ENCODE assay signal across 19 cellular contexts in the genomic region with DNA sequence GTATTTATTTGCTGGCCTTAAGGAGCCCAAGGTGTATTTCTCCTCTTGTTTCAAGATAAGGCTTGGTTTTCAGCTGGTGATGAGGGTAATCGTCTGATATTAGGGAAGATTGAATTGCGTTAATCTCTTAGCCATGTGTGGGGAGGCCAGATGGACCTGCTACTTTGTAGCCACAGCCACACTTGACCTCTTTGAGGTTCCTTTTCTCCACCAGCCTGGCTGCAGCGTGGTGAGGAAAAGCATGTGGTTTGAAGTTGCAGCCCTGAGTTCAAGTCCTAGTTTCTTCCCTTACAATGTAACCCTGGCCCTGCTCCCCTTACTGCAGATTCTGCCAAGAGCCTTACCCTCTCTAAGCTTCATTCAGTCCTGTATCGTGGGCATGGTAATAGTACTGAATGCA. TPM values are rescaled to one million over a fixed set of nuclear protein-coding genes. Genes with fewer than 3 reads are reported as not detected.
DNase-seq lines count a peak whose midpoint lies in the region; ATAC-seq and TF ChIP-seq lines count a peak whose summit lies in the region.
"Had no signal": no experiment of that assay in that cellular context is flagged by ENCODE, and none has a peak within 500 bp of the region (broad histone marks: within the 10 kb centered on the region; RNA-seq: fewer than 3 reads in every experiment).

No MANE protein-coding gene starts in this region.

- H4K20me1 ChIP-seq in mammary epithelial cell (ENCODE audit: insufficient read depth, low read length): no peaks in the 10 kb centered on the region

- no peaks in the 10 kb centered on the region for H3K27me3 Mint-ChIP-seq in MCF 10A (ENCODE audit: insufficient read depth, unreplicated experiment)
- H3K27me3 Mint-ChIP-seq in activated T-helper 17 cell treated with anti-CD3 and anti-CD28 coated beads, Interleukin-2, amount 50 U/mL, for 72 hours: no peaks in the 10 kb centered on the region
- peaks cover 0 to 2% (median 0%) of the 10 kb centered on the region in 5 donors for H3K27me3 Mint-ChIP-seq in naive thymus-derived CD4-positive, alpha-beta T cell

- H3K27me3 ChIP-seq in mammary epithelial cell (ENCODE audit: insufficient read depth, low read length): no peaks in the 10 kb centered on the region
- H3K27me3 ChIP-seq in naive thymus-derived CD4-positive, alpha-beta T cell (ENCODE audit: control insufficient read depth in 2 of 2, insufficient read depth in 2 of 2, low read length in 2 of 2): no peaks in the 10 kb centered on the region
- no peaks in the 10 kb centered on the region for H3K27me3 ChIP-seq in upper lobe of left lung
- no peaks in the 10 kb centered on the region for H3K27me3 ChIP-seq in MG63
- H3K27me3 ChIP-seq: cardiac muscle cell, neural progenitor cell had no signal

- peak overlapping the region; percentile 76 for H3K27ac Mint-ChIP-seq in MCF 10A (ENCODE audit: low read depth, unreplicated experiment)
- H3K27ac Mint-ChIP-seq in activated T-helper 17 cell treated with anti-CD3 and anti-CD28 coated beads, Interleukin-2, amount 50 U/mL, for 72 hours: no peak overlapping the region
- H3K27ac Mint-ChIP-seq in naive thymus-derived CD4-positive, alpha-beta T cell: peak overlapping the region; percentile 16 to 90 (median 52)
- H3K27ac Mint-ChIP-seq: activated CD8-positive, alpha-beta T cell treated with anti-CD3 and anti-CD28 coated beads, Interleukin-2, amount 10 ng/mL, durations not matched to agents 7 days and 5 days; neural progenitor cell had no signal

- dilution Hi-C loops in mammary epithelial cell (cut with HindIII; ENCODE audit: low sequenced_read_pairs): no loop called here

- no peak for DNase-seq in MCF 10A (ENCODE audit: unreplicated experiment)
- no peak for DNase-seq in mammary epithelial cell
- DNase-seq in naive thymus-derived CD4-positive, alpha-beta T cell: no peak
- no peak for DNase-seq in upper lobe of left lung
- no peak for DNase-seq in NCI-H446 (lab: John Stamatoyannopoulos, UW)
- no peak for DNase-seq in MG63
- DNase-seq: activated CD8-positive, alpha-beta T cell treated with anti-CD3 and anti-CD28 coated beads, Interleukin-2, amount 10 ng/mL, durations not matched to agents 7 days and 5 days; activated gamma-delta T cell treated with Interleukin-2 at 50 U/mL for 16 hours; HCEC 1CT; KBM-7; kidney glomerular epithelial cell; NCI-H146 had no signal

- peaks cover 23% of the 10 kb centered on the region for H3K4me1 ChIP-seq in mammary epithelial cell (ENCODE audit: insufficient read depth, low read length)
- H3K4me1 ChIP-seq in naive thymus-derived CD4-positive, alpha-beta T cell (ENCODE audit: control insufficient read depth in 2 of 2, insufficient read depth in 2 of 2, low read length in 2 of 2): peaks cover 25 to 41% of the 10 kb centered on the region in 2 donors
- H3K4me1 ChIP-seq in upper lobe of left lung: peaks cover 35 to 75% (median 55%) of the 10 kb centered on the region in 4 donors

- no peak overlapping the region for H3K9ac ChIP-seq in mammary epithelial cell (ENCODE audit: insufficient read depth, low read length)
- H3K9ac ChIP-seq: neural progenitor cell had no signal

- in situ Hi-C loops in mammary epithelial cell (cut with MboI; ENCODE audit: low sequenced_read_pairs in 2 of 2): no loop called here

- no peak overlapping the region for H3K27ac ChIP-seq in mammary epithelial cell (ENCODE audit: insufficient read depth, low read depth, low read length)
- H3K27ac ChIP-seq in naive thymus-derived CD4-positive, alpha-beta T cell (ENCODE audit: low read depth, low read length): no peak overlapping the region
- peak overlapping the region in 2 of 4 donors; percentile 13 to 97 for H3K27ac ChIP-seq in upper lobe of left lung
- H3K27ac ChIP-seq: cardiac muscle cell, neural progenitor cell had no signal

- no peak for ATAC-seq in activated T-helper 17 cell treated with anti-CD3 and anti-CD28 coated beads, Interleukin-2, amount 50 U/mL, for 72 hours (replicated peaks)
- no peak for ATAC-seq in naive thymus-derived CD4-positive, alpha-beta T cell
- ATAC-seq in upper lobe of left lung (ENCODE audit: low FRiP score in 2 of 2) (no peak), GM21360 (IDR thresholded peaks at IDR 0.05; ENCODE audit: unreplicated experiment) (no peak)
- ATAC-seq: activated CD8-positive, alpha-beta T cell treated with anti-CD3 and anti-CD28 coated beads, Interleukin-2, amount 10 ng/mL, durations not matched to agents 7 days and 5 days had no signal

- H3K4me3 ChIP-seq in mammary epithelial cell (replicated peaks in 1 of 3; ENCODE audit: insufficient read depth in 1 of 3, low read depth in 2 of 3, low read length in 3 of 3) (no peak overlapping the region), upper lobe of left lung (no peak overlapping the region), MG63 (no peak overlapping the region)
- no peak overlapping the region for H3K4me3 ChIP-seq in naive thymus-derived CD4-positive, alpha-beta T cell (ENCODE audit: low read length)
- H3K4me3 ChIP-seq: cardiac muscle cell, neural progenitor cell had no signal

- H3K36me3 Mint-ChIP-seq in MCF 10A (ENCODE audit: insufficient read depth, unreplicated experiment): peaks cover 21% of the 10 kb centered on the region
- H3K36me3 Mint-ChIP-seq in activated T-helper 17 cell treated with anti-CD3 and anti-CD28 coated beads, Interleukin-2, amount 50 U/mL, for 72 hours (ENCODE audit: low read depth): peaks cover 24% of the 10 kb centered on the region
- H3K36me3 Mint-ChIP-seq in naive thymus-derived CD4-positive, alpha-beta T cell: peaks cover 0 to 14% (median 5%) of the 10 kb centered on the region in 5 donors

- no peak overlapping the region for H3K4me2 ChIP-seq in mammary epithelial cell (ENCODE audit: insufficient read depth, low read depth, low read length)
- H3K4me2 ChIP-seq: neural progenitor cell had no signal

- 67% methylated on average over 3 of the region's 4 CpGs for WGBS in mammary epithelial cell (ENCODE audit: low coverage, missing lambda C conversion rate)
- 66 to 77% methylated on average over 4 of the region's 4 CpGs for WGBS in upper lobe of left lung, 2 donors

- no peaks in the 10 kb centered on the region for H3K9me3 ChIP-seq in mammary epithelial cell (replicated peaks; ENCODE audit: insufficient read depth, low read length)
- no peaks in the 10 kb centered on the region for H3K9me3 ChIP-seq in naive thymus-derived CD4-positive, alpha-beta T cell (ENCODE audit: control insufficient read depth in 2 of 3, low read length in 3 of 3)
- no peaks in the 10 kb centered on the region for H3K9me3 ChIP-seq in upper lobe of left lung
- no peaks in the 10 kb centered on the region for H3K9me3 ChIP-seq in MG63

- BruUV-seq in MCF 10A (replicated peaks; lab: Mats Ljungman, UMichigan) (no TSS peak), mammary epithelial cell (replicated peaks; lab: Mats Ljungman, UMichigan) (no TSS peak)

- peaks cover 52% of the 10 kb centered on the region for H3K4me1 Mint-ChIP-seq in MCF 10A (ENCODE audit: insufficient read depth, unreplicated experiment)
- H3K4me1 Mint-ChIP-seq in activated T-helper 17 cell treated with anti-CD3 and anti-CD28 coated beads, Interleukin-2, amount 50 U/mL, for 72 hours: peaks cover 50% of the 10 kb centered on the region
- peaks cover 54 to 68% (median 63%) of the 10 kb centered on the region in 7 donors for H3K4me1 Mint-ChIP-seq in naive thymus-derived CD4-positive, alpha-beta T cell

- intact Hi-C loops in MCF 10A (cut with micrococcal nuclease): no loop called here
- intact Hi-C loops in mammary epithelial cell (cut with micrococcal nuclease): no loop called here
- intact Hi-C loops in naive thymus-derived CD4-positive, alpha-beta T cell (cut with micrococcal nuclease): loop anchor here in 1 of 2 donors (10.0 kb wide), 1 partner anchor 49 kb away; no protein-coding TSS in a partner anchor

- CTCF ChIA-PET in MCF 10A (lab: Yijun Ruan, JAX): interaction anchor here (1.2 to 1.5 kb wide), 2 partner anchors 12 to 22 kb away, joined by 3 to 4 read pairs; no protein-coding TSS in a partner anchor
- CTCF ChIA-PET in mammary epithelial cell (lab: Charles Lee; ENCODE audit: low non-redundant PET): interaction anchor here (0.6 kb wide), 1 partner anchor 11 kb away, joined by 3 read pairs; no protein-coding TSS in a partner anchor
- CTCF ChIA-PET in naive thymus-derived CD4-positive, alpha-beta T cell (lab: Charles Lee): no interaction called here

- POLR2A ChIA-PET in MCF 10A (lab: Yijun Ruan, JAX): interaction anchor here (0.6 to 8.9 kb wide), 4 partner anchors 13 to 46 kb away, joined by 3 to 211 read pairs (median 26); no protein-coding TSS in a partner anchor
- POLR2A ChIA-PET in naive thymus-derived CD4-positive, alpha-beta T cell (lab: Charles Lee): interaction anchor here (0.6 kb wide), 1 partner anchor 76 kb away, joined by 4 read pairs; no protein-coding TSS in a partner anchor

- peak overlapping the region; percentile 94 for H3K4me3 Mint-ChIP-seq in MCF 10A (ENCODE audit: unreplicated experiment)
- H3K4me3 Mint-ChIP-seq in activated T-helper 17 cell treated with anti-CD3 and anti-CD28 coated beads, Interleukin-2, amount 50 U/mL, for 72 hours: peak overlapping the region; percentile 91
- H3K4me3 Mint-ChIP-seq in naive thymus-derived CD4-positive, alpha-beta T cell: peak overlapping the region in 7 of 10 donors; percentile 11 to 99 (median 94)
- H3K4me3 Mint-ChIP-seq: activated CD8-positive, alpha-beta T cell treated with anti-CD3 and anti-CD28 coated beads, Interleukin-2, amount 10 ng/mL, durations not matched to agents 7 days and 5 days had no signal

- no peak overlapping the region for H2AFZ ChIP-seq in mammary epithelial cell (ENCODE audit: low read depth, low read length)
- H2AFZ ChIP-seq: neural progenitor cell had no signal

- H3K9me3 Mint-ChIP-seq in MCF 10A (ENCODE audit: unreplicated experiment): no peaks in the 10 kb centered on the region
- H3K9me3 Mint-ChIP-seq in activated T-helper 17 cell treated with anti-CD3 and anti-CD28 coated beads, Interleukin-2, amount 50 U/mL, for 72 hours: no peaks in the 10 kb centered on the region
- H3K9me3 Mint-ChIP-seq in naive thymus-derived CD4-positive, alpha-beta T cell: no peaks in the 10 kb centered on the region
- H3K9me3 Mint-ChIP-seq: neural progenitor cell had no signal

- TF ChIP-seq EP300 in upper lobe of left lung (IDR thresholded peaks at IDR 0.05): no peak

- no peak for TF ChIP-seq POLR2A in upper lobe of left lung (IDR thresholded peaks at IDR 0.05)

- peaks cover 80% of the 10 kb centered on the region for H3K79me2 ChIP-seq in mammary epithelial cell (ENCODE audit: insufficient read depth, low read length)

- H3K36me3 ChIP-seq in mammary epithelial cell (ENCODE audit: insufficient read depth, low read length) (peaks cover 6% of the 10 kb centered on the region), upper lobe of left lung (peaks cover 0 to 7% (median 0%) of the 10 kb centered on the region in 4 donors), MG63 (no peaks in the 10 kb centered on the region)
- H3K36me3 ChIP-seq in naive thymus-derived CD4-positive, alpha-beta T cell (ENCODE audit: control insufficient read depth in 2 of 3, insufficient read depth in 3 of 3, low read length in 3 of 3): peaks cover 0 to 14% (median 0%) of the 10 kb centered on the region in 3 experiments
- H3K36me3 ChIP-seq: cardiac muscle cell, neural progenitor cell had no signal

- no peak for TF ChIP-seq CTCF in MCF 10A (IDR thresholded peaks at IDR 0.05; ENCODE audit: unreplicated experiment)
- no peak for TF ChIP-seq CTCF in mammary epithelial cell (conservative IDR thresholded peaks at IDR 0.05 in 1 of 2, IDR thresholded peaks at IDR 0.05 in 1 of 2; ENCODE audit: extremely low read depth in 1 of 2, insufficient read depth in 1 of 2, low read depth in 1 of 2, low read length in 2 of 2)
- TF ChIP-seq CTCF in upper lobe of left lung (IDR thresholded peaks at IDR 0.05): no peak

RNA-seq across cellular contexts. Expression of a gene that starts 3.1 kb away (rescaled TPM):
- 106 and 124 TPM in 2 replicates for total RNA-seq in MCF 10A (2022)
- 100 to 1,000 TPM in 1 of 2 donors, 10 to 100 TPM in 1; 71.0 to 201 TPM for total RNA-seq in mammary epithelial cell
- polyA plus RNA-seq in mammary epithelial cell: 98.0 TPM
- polyA minus RNA-seq in mammary epithelial cell: 115 TPM
- total RNA-seq in activated T-helper 17 cell treated with anti-CD3 and anti-CD28 coated beads, Interleukin-2, amount 50 U/mL, for 72 hours: 100 to 1,000 TPM in 1 of 2 donors, 10 to 100 TPM in 1; 68.6 to 127 TPM
- 100 to 1,000 TPM in 4 of 5 experiments, 10 to 100 TPM in 1; 88.8 to 142 (median 125) TPM for total RNA-seq in naive thymus-derived CD4-positive, alpha-beta T cell
- 10 to 100 TPM in 1 of 2 donors, 1 to 10 TPM in 1; 8.3 to 20.4 TPM for polyA plus RNA-seq in naive thymus-derived CD4-positive, alpha-beta T cell
- 100 to 1,000 TPM in 4 of 6 donors, 10 to 100 TPM in 2; 52.3 to 311 (median 136) TPM for total RNA-seq in upper lobe of left lung
- 15.1 and 19.1 TPM in 2 replicates for total RNA-seq in MG63 (2014; rRNA removed; shearing (Covaris generic); ENCODE audit: low replicate concordance)

RNA-seq across cellular contexts. Expression of a gene that starts 29.3 kb away (rescaled TPM):
- total RNA-seq in MCF 10A (2022) (27.6 and 31.7 TPM in 2 replicates), mammary epithelial cell (10 to 100 TPM; 22.2 to 42.9 TPM), upper lobe of left lung (10 to 100 TPM; 15.0 to 51.3 (median 37.6) TPM)
- 24.2 TPM for polyA plus RNA-seq in mammary epithelial cell
- polyA minus RNA-seq in mammary epithelial cell: 26.6 TPM
- 10 to 100 TPM; 23.3 to 35.0 TPM for total RNA-seq in activated T-helper 17 cell treated with anti-CD3 and anti-CD28 coated beads, Interleukin-2, amount 50 U/mL, for 72 hours
- total RNA-seq in naive thymus-derived CD4-positive, alpha-beta T cell: 10 to 100 TPM; 22.9 to 42.7 (median 26.8) TPM
- 1 to 10 TPM; 1.5 to 2.2 TPM for polyA plus RNA-seq in naive thymus-derived CD4-positive, alpha-beta T cell
- total RNA-seq in MG63 (2014; rRNA removed; shearing (Covaris generic); ENCODE audit: low replicate concordance): 3.7 and 5.8 TPM in 2 replicates

RNA-seq across cellular contexts. Expression of a gene that starts 40.3 kb away (rescaled TPM):
- total RNA-seq in MCF 10A (2022): 169 and 182 TPM in 2 replicates
- total RNA-seq in mammary epithelial cell: 100 to 1,000 TPM; 104 to 144 TPM
- polyA plus RNA-seq in mammary epithelial cell: 277 TPM
- 140 TPM for polyA minus RNA-seq in mammary epithelial cell
- total RNA-seq in activated T-helper 17 cell treated with anti-CD3 and anti-CD28 coated beads, Interleukin-2, amount 50 U/mL, for 72 hours: 100 to 1,000 TPM in 1 of 2 donors, 10 to 100 TPM in 1; 91.0 to 169 TPM
- 100 to 1,000 TPM in 1 of 5 experiments, 10 to 100 TPM in 4; 42.3 to 133 (median 44.0) TPM for total RNA-seq in naive thymus-derived CD4-positive, alpha-beta T cell
- 100 to 1,000 TPM; 215 to 273 TPM for polyA plus RNA-seq in naive thymus-derived CD4-positive, alpha-beta T cell
- 100 to 1,000 TPM in 4 of 6 donors, 10 to 100 TPM in 2; 44.0 to 149 (median 110) TPM for total RNA-seq in upper lobe of left lung
- 149 and 177 TPM in 2 replicates for total RNA-seq in MG63 (2014; rRNA removed; shearing (Covaris generic); ENCODE audit: low replicate concordance)

RNA-seq across cellular contexts. Expression of a gene that starts 47.5 kb away (rescaled TPM):
- total RNA-seq in MCF 10A (2022): not detected in 2 replicates
- not detected for total RNA-seq in mammary epithelial cell
- not detected for polyA plus RNA-seq in mammary epithelial cell
- not detected for polyA minus RNA-seq in mammary epithelial cell
- not detected for total RNA-seq in activated T-helper 17 cell treated with anti-CD3 and anti-CD28 coated beads, Interleukin-2, amount 50 U/mL, for 72 hours
- under 1 TPM in 1 of 5 experiments, not detected in 4; 0.39 TPM for total RNA-seq in naive thymus-derived CD4-positive, alpha-beta T cell
- polyA plus RNA-seq in naive thymus-derived CD4-positive, alpha-beta T cell: under 1 TPM in 1 of 2 donors, not detected in 1; 0.39 TPM
- under 1 TPM in 2 of 6 donors, not detected in 4; 0.24 to 0.97 TPM for total RNA-seq in upper lobe of left lung
- total RNA-seq in MG63 (2014; rRNA removed; shearing (Covaris generic); ENCODE audit: low replicate concordance): not detected in 2 replicates
- total RNA-seq: activated CD8-positive, alpha-beta T cell treated with anti-CD3 and anti-CD28 coated beads, Interleukin-2, amount 10 ng/mL, durations not matched to agents 7 days and 5 days; cardiac muscle cell; NCI-H460; RPMI7951 had no signal
- polyA plus RNA-seq: AG04450 had no signal
